Comparison of ENCODE assay signal across 11 cellular contexts in the genomic region with DNA sequence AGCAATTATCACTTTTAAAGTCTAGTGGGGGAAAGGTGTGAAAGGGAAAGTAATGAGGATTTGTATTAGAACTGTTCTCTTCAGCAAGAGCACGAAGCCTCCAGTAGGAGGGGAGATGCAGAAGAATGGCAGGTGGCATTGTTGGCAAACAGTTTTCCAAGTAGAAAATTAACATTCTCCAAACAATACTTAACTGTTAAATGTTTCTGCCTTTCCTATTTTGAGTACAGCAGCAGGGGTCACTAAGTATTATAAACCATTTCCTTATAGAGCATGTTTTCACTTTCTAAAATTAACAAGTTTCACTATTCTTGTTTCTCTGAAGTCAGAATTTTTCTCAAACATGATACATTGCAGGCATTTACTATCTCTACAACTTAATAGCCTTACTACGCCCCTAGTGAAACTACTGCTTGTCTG. TPM values are rescaled to one million over a fixed set of nuclear protein-coding genes. Genes with fewer than 3 reads are reported as not detected.
DNase-seq lines count a peak whose midpoint lies in the region; ATAC-seq and TF ChIP-seq lines count a peak whose summit lies in the region.
"Had no signal": no experiment of that assay in that cellular context is flagged by ENCODE, and none has a peak within 500 bp of the region (broad histone marks: within the 10 kb centered on the region; RNA-seq: fewer than 3 reads in every experiment).

No MANE protein-coding gene starts in this region.

- H3K27me3 ChIP-seq in HAP-1 (ENCODE audit: low read depth) = no peaks in the 10 kb centered on the region

- peak overlapping the region; percentile 60 for H3K4me3 Mint-ChIP-seq in activated naive CD8-positive, alpha-beta T cell treated with anti-CD3 and anti-CD28 coated beads for 36 hours

- H3K9me3 ChIP-seq in HAP-1 = no peaks in the 10 kb centered on the region

- in situ Hi-C loops in HAP-1 (cut with MboI; ENCODE audit: low sequenced_read_pairs) = no loop called here

- H3K4me1 Mint-ChIP-seq in activated naive CD8-positive, alpha-beta T cell treated with anti-CD3 and anti-CD28 coated beads for 36 hours = peaks cover 87% of the 10 kb centered on the region

- no peaks in the 10 kb centered on the region for H3K27me3 Mint-ChIP-seq in activated naive CD8-positive, alpha-beta T cell treated with anti-CD3 and anti-CD28 coated beads for 36 hours

- H3K4me1 ChIP-seq in HAP-1 = peaks cover 6% of the 10 kb centered on the region

- no peak for DNase-seq in activated naive CD8-positive, alpha-beta T cell treated with anti-CD3 and anti-CD28 coated beads for 36 hours
- DNase-seq in omental fat pad (ENCODE audit: low spot score) (no peak), HAP-1 (ENCODE audit: low spot score in 2 of 2) (no peak), NCI-H187 treated with DMSO at 0.1 percent for 48 hours (lab: John Stamatoyannopoulos, UW) (no peak)
- no peak for DNase-seq in activated CD4-positive, CD25-positive, alpha-beta regulatory T cell treated with anti-CD3 and anti-CD28 coated beads, Interleukin-2, amount 50 U/mL, for 72 hours
- DNase-seq: activated CD8-positive, alpha-beta memory T cell treated with anti-CD3 and anti-CD28 coated beads for 24 hours; IMR-90; nucleus accumbens had no signal

- no peak for TF ChIP-seq CTCF in omental fat pad (IDR thresholded peaks at IDR 0.05)

- no peak overlapping the region for H3K4me3 ChIP-seq in HAP-1

- peaks cover 59% of the 10 kb centered on the region for H3K36me3 Mint-ChIP-seq in activated naive CD8-positive, alpha-beta T cell treated with anti-CD3 and anti-CD28 coated beads for 36 hours

- no peaks in the 10 kb centered on the region for H3K9me3 Mint-ChIP-seq in activated naive CD8-positive, alpha-beta T cell treated with anti-CD3 and anti-CD28 coated beads for 36 hours

- ATAC-seq in GM18519 (IDR thresholded peaks at IDR 0.05; ENCODE audit: low FRiP score, unreplicated experiment) = peak; percentile 92
- peak; percentile 91 for ATAC-seq in GM21390 (IDR thresholded peaks at IDR 0.05; ENCODE audit: unreplicated experiment)
- ATAC-seq in HG03103 (IDR thresholded peaks at IDR 0.05; ENCODE audit: low read depth, unreplicated experiment) = peak; percentile 85
- ATAC-seq in omental fat pad (ENCODE audit: low FRiP score) = no peak

- H3K27ac Mint-ChIP-seq in activated naive CD8-positive, alpha-beta T cell treated with anti-CD3 and anti-CD28 coated beads for 36 hours = peak overlapping the region; percentile 96

- no peaks in the 10 kb centered on the region for H3K36me3 ChIP-seq in HAP-1 (replicated peaks)

RNA-seq across cellular contexts. Expression of gene LEF1, which starts 58.7 kb away (rescaled TPM):
- 100 to 1,000 TPM; 211 to 239 TPM for total RNA-seq in activated naive CD8-positive, alpha-beta T cell treated with anti-CD3 and anti-CD28 coated beads for 36 hours
- 1 to 10 TPM; 2.2 to 8.3 (median 3.7) TPM for total RNA-seq in omental fat pad

Comparison
In these comparisons a context has a peak if more than half of its experiments do, and no peak if none do; other contexts are left out.
1. RNA of gene LEF1, which starts 58.7 kb away (total RNA-seq): 211 to 239 TPM in activated naive CD8-positive, alpha-beta T cell treated with anti-CD3 and anti-CD28 coated beads for 36 hours; 2.2 to 8.3 TPM in omental fat pad; every median in the first group is over 10 times any median in the second.